Comparison of ENCODE assay signal across 9 cellular contexts in genomic region chr11:107591446-107592236, GRCh38. TPM values are rescaled to one million over a fixed set of nuclear protein-coding genes. Genes with fewer than 3 reads are reported as not detected.
DNase-seq lines count a peak whose midpoint lies in the region; ATAC-seq and TF ChIP-seq lines count a peak whose summit lies in the region.
"Had no signal": no experiment of that assay in that cellular context is flagged by ENCODE, and none has a peak within 500 bp of the region (broad histone marks: within the 10 kb centered on the region; RNA-seq: fewer than 3 reads in every experiment).

No MANE protein-coding gene starts in this region.

- 0 to 1% methylated on average over 18 to 46 of the region's 46 CpGs for WGBS in testis, 2 donors

- intact Hi-C loops in testis (cut with DNase I; ENCODE audit: low total_unique reads): no loop called here

- peaks cover 4 to 20% of the 10 kb centered on the region in 2 donors for H3K4me1 ChIP-seq in duodenal mucosa (ENCODE audit: control insufficient read depth in 1 of 2, insufficient read depth in 2 of 2, low read length in 2 of 2)
- peaks cover 4% of the 10 kb centered on the region for H3K4me1 ChIP-seq in mucosa of stomach (ENCODE audit: control insufficient read depth, insufficient read depth, low read length)
- H3K4me1 ChIP-seq in testis: peaks cover 13% of the 10 kb centered on the region

- H3K36me3 ChIP-seq in WERI-Rb-1 (no peaks in the 10 kb centered on the region), duodenal mucosa (ENCODE audit: control insufficient read depth in 1 of 2, insufficient read depth in 2 of 2, low read length in 2 of 2) (no peaks in the 10 kb centered on the region), mucosa of stomach (ENCODE audit: control insufficient read depth, insufficient read depth, low read length) (no peaks in the 10 kb centered on the region), testis (ENCODE audit: low read depth, missing control alignments) (no peaks in the 10 kb centered on the region)

- TF ChIP-seq POLR2A in testis (IDR thresholded peaks at IDR 0.05): no peak

- TF ChIP-seq CTCF in WERI-Rb-1 (IDR thresholded peaks at IDR 0.05; ENCODE audit: low read depth, low read length): no peak
- TF ChIP-seq CTCF in testis (IDR thresholded peaks at IDR 0.05): no peak

- peak; percentile 62 for DNase-seq in DMS 273 (lab: John Stamatoyannopoulos, UW; ENCODE audit: unreplicated experiment)
- DNase-seq in DMS 273 treated with DMSO at 0.1 percent for 48 hours (lab: John Stamatoyannopoulos, UW): no peak
- DNase-seq in WERI-Rb-1: no peak
- DNase-seq in testis: peak; percentile 27

- H3K27ac ChIP-seq in WERI-Rb-1 (no peak overlapping the region), duodenal mucosa (ENCODE audit: low read depth, low read length) (no peak overlapping the region), testis (no peak overlapping the region)
- H3K27ac ChIP-seq: 22Rv1 had no signal

- peak; percentile 30 for ATAC-seq in HG02885 (IDR thresholded peaks at IDR 0.05; ENCODE audit: poor library complexity, unreplicated experiment)
- ATAC-seq in GM18870 (IDR thresholded peaks at IDR 0.05; ENCODE audit: unreplicated experiment): no peak

- H3K4me3 ChIP-seq in WERI-Rb-1 (ENCODE audit: low read depth, low read length) (peak overlapping the region; percentile 92), duodenal mucosa (ENCODE audit: low read depth in 1 of 2, low read length in 2 of 2) (peak overlapping the region; percentile 60 to 79), mucosa of stomach (ENCODE audit: low read length) (peak overlapping the region; percentile 33), testis (peak overlapping the region; percentile 65 to 72)

- peaks cover 8% of the 10 kb centered on the region for H3K27me3 ChIP-seq in WERI-Rb-1 (ENCODE audit: insufficient read depth, low read depth, severe bottlenecking)
- peaks cover 47 to 74% of the 10 kb centered on the region in 2 donors for H3K27me3 ChIP-seq in duodenal mucosa (ENCODE audit: control insufficient read depth in 1 of 2, insufficient read depth in 2 of 2, low read length in 2 of 2)
- H3K27me3 ChIP-seq in mucosa of stomach (ENCODE audit: control insufficient read depth, insufficient read depth, low read length): peaks cover 49% of the 10 kb centered on the region
- no peaks in the 10 kb centered on the region for H3K27me3 ChIP-seq in testis

- no peaks in the 10 kb centered on the region for H3K9me3 ChIP-seq in WERI-Rb-1 (ENCODE audit: severe bottlenecking)
- H3K9me3 ChIP-seq in duodenal mucosa (ENCODE audit: control insufficient read depth in 1 of 2, low read length in 2 of 2): no peaks in the 10 kb centered on the region
- no peaks in the 10 kb centered on the region for H3K9me3 ChIP-seq in mucosa of stomach (ENCODE audit: control insufficient read depth, low read length)
- no peaks in the 10 kb centered on the region for H3K9me3 ChIP-seq in testis

- no peak overlapping the region for H3K9ac ChIP-seq in duodenal mucosa (ENCODE audit: low read depth in 1 of 2, low read length in 2 of 2)
- H3K9ac ChIP-seq in mucosa of stomach (ENCODE audit: low read length): peak overlapping the region; percentile 5

RNA-seq across cellular contexts. Expression of gene ELMOD1, which starts 0.7 kb away (rescaled TPM):
- total RNA-seq in testis: 10 to 100 TPM in 1 of 2 donors, 1 to 10 TPM in 1; 8.7 to 11.1 TPM
- 5.6 TPM for polyA plus RNA-seq in testis (ENCODE audit: insufficient read depth, low read depth, low replicate concordance)

RNA-seq across cellular contexts. Expression of gene ALKBH8, which starts 26.1 kb away (rescaled TPM):
- 10 to 100 TPM in 1 of 2 donors, 1 to 10 TPM in 1; 7.8 to 12.1 TPM for total RNA-seq in testis
- 5.3 TPM for polyA plus RNA-seq in testis (ENCODE audit: insufficient read depth, low read depth, low replicate concordance)

Comparison
In these comparisons a context has a peak if more than half of its experiments do, and no peak if none do; other contexts are left out.
1. DNase-seq: peak in DMS 273 (single experiment) and testis (single experiment); none in DMS 273 treated with DMSO at 0.1 percent for 48 hours (single experiment) and WERI-Rb-1 (single experiment).
2. H3K4me3 ChIP-seq: peak in every context shown above with its lines; median percentile 92 in WERI-Rb-1; 70 in duodenal mucosa; 68 in testis; 33 in mucosa of stomach.